1 cellular context compared by ENCODE assay signal in the genomic region with DNA sequence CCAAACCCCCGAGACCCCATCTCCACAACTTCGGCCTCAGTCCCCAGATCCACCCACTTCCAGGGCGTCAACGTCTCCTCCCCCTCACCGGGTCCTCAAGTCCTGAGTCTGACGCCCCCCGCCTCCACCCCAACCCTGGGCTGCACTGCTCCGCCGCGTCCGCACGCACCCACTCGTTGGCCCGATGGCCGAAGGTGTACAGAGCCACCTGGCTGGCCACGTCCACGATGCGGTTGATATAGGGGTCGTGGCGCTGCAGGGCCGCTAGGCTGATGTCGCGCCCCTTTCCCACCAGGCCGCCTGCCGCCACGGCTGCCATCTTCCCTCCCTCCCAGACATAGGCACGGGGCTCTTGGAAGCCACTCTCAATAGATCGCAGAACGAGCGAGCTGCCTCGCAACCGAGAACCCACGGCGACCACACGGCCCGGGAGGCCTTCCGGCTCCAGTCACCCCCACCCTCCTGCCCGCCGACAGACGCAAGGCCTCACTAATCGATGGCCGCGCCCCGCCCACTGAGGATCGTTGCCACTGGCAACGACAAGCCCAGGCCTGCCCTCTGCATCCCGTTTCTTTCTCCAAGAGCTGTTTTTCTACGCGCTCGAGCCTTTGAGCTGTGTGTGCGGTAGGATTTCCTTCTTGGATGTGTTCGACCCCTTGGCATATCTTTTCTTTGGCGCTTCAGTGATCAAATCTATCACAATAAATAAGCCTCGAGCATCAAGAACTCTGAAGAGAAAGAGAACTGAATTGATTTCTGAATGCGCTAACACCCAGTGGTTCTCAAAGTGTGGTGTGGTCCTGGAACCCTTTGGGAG.
TF ChIP-seq lines count a peak whose summit lies in the region.

A gene (minus strand): TSS at position 345 of the 817 bp plus-strand sequence. CDS start 26 bp downstream, at position 319.

TF ChIP-seq in K562, 482 proteins besides CTCF, POLR2A, EP300 and RAD21 (continued from another document and continues in another):
- TF ChIP-seq, protein P1, sequence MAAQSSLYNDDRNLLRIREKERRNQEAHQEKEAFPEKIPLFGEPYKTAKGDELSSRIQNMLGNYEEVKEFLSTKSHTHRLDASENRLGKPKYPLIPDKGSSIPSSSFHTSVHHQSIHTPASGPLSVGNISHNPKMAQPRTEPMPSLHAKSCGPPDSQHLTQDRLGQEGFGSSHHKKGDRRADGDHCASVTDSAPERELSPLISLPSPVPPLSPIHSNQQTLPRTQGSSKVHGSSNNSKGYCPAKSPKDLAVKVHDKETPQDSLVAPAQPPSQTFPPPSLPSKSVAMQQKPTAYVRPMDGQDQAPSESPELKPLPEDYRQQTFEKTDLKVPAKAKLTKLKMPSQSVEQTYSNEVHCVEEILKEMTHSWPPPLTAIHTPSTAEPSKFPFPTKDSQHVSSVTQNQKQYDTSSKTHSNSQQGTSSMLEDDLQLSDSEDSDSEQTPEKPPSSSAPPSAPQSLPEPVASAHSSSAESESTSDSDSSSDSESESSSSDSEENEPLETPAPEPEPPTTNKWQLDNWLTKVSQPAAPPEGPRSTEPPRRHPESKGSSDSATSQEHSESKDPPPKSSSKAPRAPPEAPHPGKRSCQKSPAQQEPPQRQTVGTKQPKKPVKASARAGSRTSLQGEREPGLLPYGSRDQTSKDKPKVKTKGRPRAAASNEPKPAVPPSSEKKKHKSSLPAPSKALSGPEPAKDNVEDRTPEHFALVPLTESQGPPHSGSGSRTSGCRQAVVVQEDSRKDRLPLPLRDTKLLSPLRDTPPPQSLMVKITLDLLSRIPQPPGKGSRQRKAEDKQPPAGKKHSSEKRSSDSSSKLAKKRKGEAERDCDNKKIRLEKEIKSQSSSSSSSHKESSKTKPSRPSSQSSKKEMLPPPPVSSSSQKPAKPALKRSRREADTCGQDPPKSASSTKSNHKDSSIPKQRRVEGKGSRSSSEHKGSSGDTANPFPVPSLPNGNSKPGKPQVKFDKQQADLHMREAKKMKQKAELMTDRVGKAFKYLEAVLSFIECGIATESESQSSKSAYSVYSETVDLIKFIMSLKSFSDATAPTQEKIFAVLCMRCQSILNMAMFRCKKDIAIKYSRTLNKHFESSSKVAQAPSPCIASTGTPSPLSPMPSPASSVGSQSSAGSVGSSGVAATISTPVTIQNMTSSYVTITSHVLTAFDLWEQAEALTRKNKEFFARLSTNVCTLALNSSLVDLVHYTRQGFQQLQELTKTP (IDR thresholded peaks at IDR 0.05; ENCODE audit: low read depth in 1 of 2, partially characterized antibody in 2 of 2), result no peak
- TF ChIP-seq RCOR1 (IDR thresholded peaks at IDR 0.05; ENCODE audit: borderline replicate concordance in 1 of 2, low read depth in 2 of 2, low read length in 2 of 2) (peak in 1 of 2 experiments; percentile 52; a peak in 1 of 4 replicates), CEBPG (CRISPR knock-in tag; IDR thresholded peaks at IDR 0.05) (no peak), CEBPG (tag; conservative IDR thresholded peaks at IDR 0.05 in 1 of 2, IDR thresholded peaks at IDR 0.05 in 1 of 2) (no peak), KDM2B (CRISPR knock-in tag; IDR thresholded peaks at IDR 0.05) (no peak), HEY1 (CRISPR knock-in tag; IDR thresholded peaks at IDR 0.05; ENCODE audit: borderline replicate concordance) (no peak), ZNF311 (CRISPR knock-in tag; IDR thresholded peaks at IDR 0.05) (no peak), ZKSCAN1 (IDR thresholded peaks at IDR 0.05; ENCODE audit: low read depth, low read length) (no peak), SNRNP70 (optimal IDR thresholded peaks at IDR 0.05; ENCODE audit: low read depth, low read length) (no peak), KLF1 (tag; IDR thresholded peaks at IDR 0.05) (no peak), E2F3 (CRISPR knock-in tag; IDR thresholded peaks at IDR 0.05) (no peak), CHD1 (IDR thresholded peaks at IDR 0.05; ENCODE audit: low read length) (no peak), ARNT (IDR thresholded peaks at IDR 0.05) (no peak), ILF3 (IDR thresholded peaks at IDR 0.05; ENCODE audit: borderline replicate concordance) (no peak), XRCC5 (IDR thresholded peaks at IDR 0.05; ENCODE audit: low read depth, low read length) (peak; percentile 81), MAFK (IDR thresholded peaks at IDR 0.05; ENCODE audit: low read length) (no peak), CBX8 (IDR thresholded peaks at IDR 0.05; ENCODE audit: borderline replicate concordance, extremely low read depth, low read depth, low read length, poor library complexity, severe bottlenecking) (no peak), ZNF3 (CRISPR knock-in tag; IDR thresholded peaks at IDR 0.05) (no peak), NCOA2 (IDR thresholded peaks at IDR 0.05; ENCODE audit: partially characterized antibody in 2 of 2) (no peak), ZNF584 (CRISPR knock-in tag; IDR thresholded peaks at IDR 0.05; ENCODE audit: low read depth) (no peak), ZNF408 (CRISPR knock-in tag; IDR thresholded peaks at IDR 0.05; ENCODE audit: low read depth) (no peak), PML (IDR thresholded peaks at IDR 0.05; ENCODE audit: low read length) (no peak), FOXP1 (CRISPR knock-in tag; IDR thresholded peaks at IDR 0.05) (no peak)
- TF ChIP-seq, protein P2, sequence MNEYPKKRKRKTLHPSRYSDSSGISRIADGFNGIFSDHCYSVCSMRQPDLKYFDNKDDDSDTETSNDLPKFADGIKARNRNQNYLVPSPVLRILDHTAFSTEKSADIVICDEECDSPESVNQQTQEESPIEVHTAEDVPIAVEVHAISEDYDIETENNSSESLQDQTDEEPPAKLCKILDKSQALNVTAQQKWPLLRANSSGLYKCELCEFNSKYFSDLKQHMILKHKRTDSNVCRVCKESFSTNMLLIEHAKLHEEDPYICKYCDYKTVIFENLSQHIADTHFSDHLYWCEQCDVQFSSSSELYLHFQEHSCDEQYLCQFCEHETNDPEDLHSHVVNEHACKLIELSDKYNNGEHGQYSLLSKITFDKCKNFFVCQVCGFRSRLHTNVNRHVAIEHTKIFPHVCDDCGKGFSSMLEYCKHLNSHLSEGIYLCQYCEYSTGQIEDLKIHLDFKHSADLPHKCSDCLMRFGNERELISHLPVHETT (CRISPR knock-in tag; conservative IDR thresholded peaks at IDR 0.05 in 1 of 2, IDR thresholded peaks at IDR 0.05 in 1 of 2), result no peak; a peak in 1 of 4 replicates
- TF ChIP-seq, protein P3, sequence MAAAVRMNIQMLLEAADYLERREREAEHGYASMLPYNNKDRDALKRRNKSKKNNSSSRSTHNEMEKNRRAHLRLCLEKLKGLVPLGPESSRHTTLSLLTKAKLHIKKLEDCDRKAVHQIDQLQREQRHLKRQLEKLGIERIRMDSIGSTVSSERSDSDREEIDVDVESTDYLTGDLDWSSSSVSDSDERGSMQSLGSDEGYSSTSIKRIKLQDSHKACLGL (CRISPR knock-in tag; IDR thresholded peaks at IDR 0.05; ENCODE audit: borderline replicate concordance, poor library complexity, severe bottlenecking), result no peak
- TF ChIP-seq, protein P4, sequence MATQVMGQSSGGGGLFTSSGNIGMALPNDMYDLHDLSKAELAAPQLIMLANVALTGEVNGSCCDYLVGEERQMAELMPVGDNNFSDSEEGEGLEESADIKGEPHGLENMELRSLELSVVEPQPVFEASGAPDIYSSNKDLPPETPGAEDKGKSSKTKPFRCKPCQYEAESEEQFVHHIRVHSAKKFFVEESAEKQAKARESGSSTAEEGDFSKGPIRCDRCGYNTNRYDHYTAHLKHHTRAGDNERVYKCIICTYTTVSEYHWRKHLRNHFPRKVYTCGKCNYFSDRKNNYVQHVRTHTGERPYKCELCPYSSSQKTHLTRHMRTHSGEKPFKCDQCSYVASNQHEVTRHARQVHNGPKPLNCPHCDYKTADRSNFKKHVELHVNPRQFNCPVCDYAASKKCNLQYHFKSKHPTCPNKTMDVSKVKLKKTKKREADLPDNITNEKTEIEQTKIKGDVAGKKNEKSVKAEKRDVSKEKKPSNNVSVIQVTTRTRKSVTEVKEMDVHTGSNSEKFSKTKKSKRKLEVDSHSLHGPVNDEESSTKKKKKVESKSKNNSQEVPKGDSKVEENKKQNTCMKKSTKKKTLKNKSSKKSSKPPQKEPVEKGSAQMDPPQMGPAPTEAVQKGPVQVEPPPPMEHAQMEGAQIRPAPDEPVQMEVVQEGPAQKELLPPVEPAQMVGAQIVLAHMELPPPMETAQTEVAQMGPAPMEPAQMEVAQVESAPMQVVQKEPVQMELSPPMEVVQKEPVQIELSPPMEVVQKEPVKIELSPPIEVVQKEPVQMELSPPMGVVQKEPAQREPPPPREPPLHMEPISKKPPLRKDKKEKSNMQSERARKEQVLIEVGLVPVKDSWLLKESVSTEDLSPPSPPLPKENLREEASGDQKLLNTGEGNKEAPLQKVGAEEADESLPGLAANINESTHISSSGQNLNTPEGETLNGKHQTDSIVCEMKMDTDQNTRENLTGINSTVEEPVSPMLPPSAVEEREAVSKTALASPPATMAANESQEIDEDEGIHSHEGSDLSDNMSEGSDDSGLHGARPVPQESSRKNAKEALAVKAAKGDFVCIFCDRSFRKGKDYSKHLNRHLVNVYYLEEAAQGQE (CRISPR knock-in tag; IDR thresholded peaks at IDR 0.05; ENCODE audit: low read depth), result no peak
- TF ChIP-seq, protein P5, sequence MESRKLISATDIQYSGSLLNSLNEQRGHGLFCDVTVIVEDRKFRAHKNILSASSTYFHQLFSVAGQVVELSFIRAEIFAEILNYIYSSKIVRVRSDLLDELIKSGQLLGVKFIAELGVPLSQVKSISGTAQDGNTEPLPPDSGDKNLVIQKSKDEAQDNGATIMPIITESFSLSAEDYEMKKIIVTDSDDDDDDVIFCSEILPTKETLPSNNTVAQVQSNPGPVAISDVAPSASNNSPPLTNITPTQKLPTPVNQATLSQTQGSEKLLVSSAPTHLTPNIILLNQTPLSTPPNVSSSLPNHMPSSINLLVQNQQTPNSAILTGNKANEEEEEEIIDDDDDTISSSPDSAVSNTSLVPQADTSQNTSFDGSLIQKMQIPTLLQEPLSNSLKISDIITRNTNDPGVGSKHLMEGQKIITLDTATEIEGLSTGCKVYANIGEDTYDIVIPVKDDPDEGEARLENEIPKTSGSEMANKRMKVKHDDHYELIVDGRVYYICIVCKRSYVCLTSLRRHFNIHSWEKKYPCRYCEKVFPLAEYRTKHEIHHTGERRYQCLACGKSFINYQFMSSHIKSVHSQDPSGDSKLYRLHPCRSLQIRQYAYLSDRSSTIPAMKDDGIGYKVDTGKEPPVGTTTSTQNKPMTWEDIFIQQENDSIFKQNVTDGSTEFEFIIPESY (CRISPR knock-in tag; IDR thresholded peaks at IDR 0.05), result peak; percentile 61; the same call in 1 of the 2 replicates
- TF ChIP-seq, protein P6, sequence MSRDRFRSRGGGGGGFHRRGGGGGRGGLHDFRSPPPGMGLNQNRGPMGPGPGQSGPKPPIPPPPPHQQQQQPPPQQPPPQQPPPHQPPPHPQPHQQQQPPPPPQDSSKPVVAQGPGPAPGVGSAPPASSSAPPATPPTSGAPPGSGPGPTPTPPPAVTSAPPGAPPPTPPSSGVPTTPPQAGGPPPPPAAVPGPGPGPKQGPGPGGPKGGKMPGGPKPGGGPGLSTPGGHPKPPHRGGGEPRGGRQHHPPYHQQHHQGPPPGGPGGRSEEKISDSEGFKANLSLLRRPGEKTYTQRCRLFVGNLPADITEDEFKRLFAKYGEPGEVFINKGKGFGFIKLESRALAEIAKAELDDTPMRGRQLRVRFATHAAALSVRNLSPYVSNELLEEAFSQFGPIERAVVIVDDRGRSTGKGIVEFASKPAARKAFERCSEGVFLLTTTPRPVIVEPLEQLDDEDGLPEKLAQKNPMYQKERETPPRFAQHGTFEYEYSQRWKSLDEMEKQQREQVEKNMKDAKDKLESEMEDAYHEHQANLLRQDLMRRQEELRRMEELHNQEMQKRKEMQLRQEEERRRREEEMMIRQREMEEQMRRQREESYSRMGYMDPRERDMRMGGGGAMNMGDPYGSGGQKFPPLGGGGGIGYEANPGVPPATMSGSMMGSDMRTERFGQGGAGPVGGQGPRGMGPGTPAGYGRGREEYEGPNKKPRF (IDR thresholded peaks at IDR 0.05; ENCODE audit: low read depth, low read length), result no peak
- TF ChIP-seq, protein P7, sequence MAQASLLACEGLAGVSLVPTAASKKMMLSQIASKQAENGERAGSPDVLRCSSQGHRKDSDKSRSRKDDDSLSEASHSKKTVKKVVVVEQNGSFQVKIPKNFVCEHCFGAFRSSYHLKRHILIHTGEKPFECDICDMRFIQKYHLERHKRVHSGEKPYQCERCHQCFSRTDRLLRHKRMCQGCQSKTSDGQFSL (CRISPR knock-in tag; IDR thresholded peaks at IDR 0.05), result peak; percentile 79; the same call in 1 of the 2 replicates
- TF ChIP-seq, protein P7 (tag; IDR thresholded peaks at IDR 0.05), result peak in 1 of 2 experiments; percentile 33; a peak in 1 of 4 replicates
- TF ChIP-seq, protein P8, sequence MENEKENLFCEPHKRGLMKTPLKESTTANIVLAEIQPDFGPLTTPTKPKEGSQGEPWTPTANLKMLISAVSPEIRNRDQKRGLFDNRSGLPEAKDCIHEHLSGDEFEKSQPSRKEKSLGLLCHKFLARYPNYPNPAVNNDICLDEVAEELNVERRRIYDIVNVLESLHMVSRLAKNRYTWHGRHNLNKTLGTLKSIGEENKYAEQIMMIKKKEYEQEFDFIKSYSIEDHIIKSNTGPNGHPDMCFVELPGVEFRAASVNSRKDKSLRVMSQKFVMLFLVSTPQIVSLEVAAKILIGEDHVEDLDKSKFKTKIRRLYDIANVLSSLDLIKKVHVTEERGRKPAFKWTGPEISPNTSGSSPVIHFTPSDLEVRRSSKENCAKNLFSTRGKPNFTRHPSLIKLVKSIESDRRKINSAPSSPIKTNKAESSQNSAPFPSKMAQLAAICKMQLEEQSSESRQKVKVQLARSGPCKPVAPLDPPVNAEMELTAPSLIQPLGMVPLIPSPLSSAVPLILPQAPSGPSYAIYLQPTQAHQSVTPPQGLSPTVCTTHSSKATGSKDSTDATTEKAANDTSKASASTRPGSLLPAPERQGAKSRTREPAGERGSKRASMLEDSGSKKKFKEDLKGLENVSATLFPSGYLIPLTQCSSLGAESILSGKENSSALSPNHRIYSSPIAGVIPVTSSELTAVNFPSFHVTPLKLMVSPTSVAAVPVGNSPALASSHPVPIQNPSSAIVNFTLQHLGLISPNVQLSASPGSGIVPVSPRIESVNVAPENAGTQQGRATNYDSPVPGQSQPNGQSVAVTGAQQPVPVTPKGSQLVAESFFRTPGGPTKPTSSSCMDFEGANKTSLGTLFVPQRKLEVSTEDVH (IDR thresholded peaks at IDR 0.05; ENCODE audit: low read depth, partially characterized antibody), result no peak
- TF ChIP-seq, protein P9, sequence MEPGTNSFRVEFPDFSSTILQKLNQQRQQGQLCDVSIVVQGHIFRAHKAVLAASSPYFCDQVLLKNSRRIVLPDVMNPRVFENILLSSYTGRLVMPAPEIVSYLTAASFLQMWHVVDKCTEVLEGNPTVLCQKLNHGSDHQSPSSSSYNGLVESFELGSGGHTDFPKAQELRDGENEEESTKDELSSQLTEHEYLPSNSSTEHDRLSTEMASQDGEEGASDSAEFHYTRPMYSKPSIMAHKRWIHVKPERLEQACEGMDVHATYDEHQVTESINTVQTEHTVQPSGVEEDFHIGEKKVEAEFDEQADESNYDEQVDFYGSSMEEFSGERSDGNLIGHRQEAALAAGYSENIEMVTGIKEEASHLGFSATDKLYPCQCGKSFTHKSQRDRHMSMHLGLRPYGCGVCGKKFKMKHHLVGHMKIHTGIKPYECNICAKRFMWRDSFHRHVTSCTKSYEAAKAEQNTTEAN (CRISPR knock-in tag; IDR thresholded peaks at IDR 0.05), result no peak
- TF ChIP-seq, protein P10, sequence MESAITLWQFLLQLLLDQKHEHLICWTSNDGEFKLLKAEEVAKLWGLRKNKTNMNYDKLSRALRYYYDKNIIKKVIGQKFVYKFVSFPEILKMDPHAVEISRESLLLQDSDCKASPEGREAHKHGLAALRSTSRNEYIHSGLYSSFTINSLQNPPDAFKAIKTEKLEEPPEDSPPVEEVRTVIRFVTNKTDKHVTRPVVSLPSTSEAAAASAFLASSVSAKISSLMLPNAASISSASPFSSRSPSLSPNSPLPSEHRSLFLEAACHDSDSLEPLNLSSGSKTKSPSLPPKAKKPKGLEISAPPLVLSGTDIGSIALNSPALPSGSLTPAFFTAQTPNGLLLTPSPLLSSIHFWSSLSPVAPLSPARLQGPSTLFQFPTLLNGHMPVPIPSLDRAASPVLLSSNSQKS (CRISPR knock-in tag; IDR thresholded peaks at IDR 0.05), result no peak
